In the genomic region with DNA sequence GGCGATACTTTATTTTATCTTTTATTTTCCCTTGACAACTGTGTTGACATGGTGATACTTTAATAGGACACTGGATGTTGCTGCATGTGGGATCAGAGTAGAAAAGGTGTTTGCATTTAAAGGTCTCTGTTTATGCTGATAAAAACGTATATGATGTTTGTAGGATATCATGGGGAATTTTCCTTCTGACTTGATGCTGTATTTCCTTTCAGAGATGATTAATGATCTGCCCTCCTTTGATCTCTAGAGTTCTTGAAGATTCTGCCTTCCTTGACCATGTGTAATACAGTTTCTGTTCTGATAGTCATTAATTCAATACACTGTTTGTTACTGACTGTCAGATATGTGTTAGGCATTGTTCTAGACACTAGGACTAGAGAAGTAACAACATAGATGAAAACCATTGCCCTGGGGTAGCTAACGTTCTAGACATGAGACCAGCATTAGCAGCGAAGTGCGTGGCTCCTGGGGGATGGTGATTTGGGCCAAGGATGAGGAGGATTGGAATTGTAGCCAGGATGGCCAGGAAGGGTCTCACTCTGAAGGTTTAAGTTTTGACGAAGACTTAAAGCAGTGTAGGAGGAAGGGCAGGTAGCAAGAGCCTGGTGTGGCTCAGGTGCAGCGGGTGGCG, we compare ENCODE assay signal across 1 cellular context.
TF ChIP-seq lines count a peak whose summit lies in the region.

No MANE protein-coding gene starts in this region.

TF ChIP-seq in WTC11, 78 proteins besides CTCF, POLR2A, EP300 and RAD21 (continued from another document):
- TF ChIP-seq ATF3 (CRISPR knock-in tag; conservative IDR thresholded peaks at IDR 0.05) (no peak), ZNF423 (CRISPR knock-in tag; IDR thresholded peaks at IDR 0.05) (no peak), E2F5 (CRISPR knock-in tag; IDR thresholded peaks at IDR 0.05) (no peak), STAT6 (CRISPR knock-in tag; conservative IDR thresholded peaks at IDR 0.05; ENCODE audit: low read depth) (no peak), JAZF1 (CRISPR knock-in tag; IDR thresholded peaks at IDR 0.05) (no peak)
- TF ChIP-seq, protein P1, sequence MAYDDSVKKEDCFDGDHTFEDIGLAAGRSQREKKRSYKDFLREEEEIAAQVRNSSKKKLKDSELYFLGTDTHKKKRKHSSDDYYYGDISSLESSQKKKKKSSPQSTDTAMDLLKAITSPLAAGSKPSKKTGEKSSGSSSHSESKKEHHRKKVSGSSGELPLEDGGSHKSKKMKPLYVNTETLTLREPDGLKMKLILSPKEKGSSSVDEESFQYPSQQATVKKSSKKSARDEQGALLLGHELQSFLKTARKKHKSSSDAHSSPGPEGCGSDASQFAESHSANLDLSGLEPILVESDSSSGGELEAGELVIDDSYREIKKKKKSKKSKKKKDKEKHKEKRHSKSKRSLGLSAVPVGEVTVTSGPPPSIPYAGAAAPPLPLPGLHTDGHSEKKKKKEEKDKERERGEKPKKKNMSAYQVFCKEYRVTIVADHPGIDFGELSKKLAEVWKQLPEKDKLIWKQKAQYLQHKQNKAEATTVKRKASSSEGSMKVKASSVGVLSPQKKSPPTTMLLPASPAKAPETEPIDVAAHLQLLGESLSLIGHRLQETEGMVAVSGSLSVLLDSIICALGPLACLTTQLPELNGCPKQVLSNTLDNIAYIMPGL (CRISPR knock-in tag; IDR thresholded peaks at IDR 0.05) = no peak
- TF ChIP-seq, protein P2, sequence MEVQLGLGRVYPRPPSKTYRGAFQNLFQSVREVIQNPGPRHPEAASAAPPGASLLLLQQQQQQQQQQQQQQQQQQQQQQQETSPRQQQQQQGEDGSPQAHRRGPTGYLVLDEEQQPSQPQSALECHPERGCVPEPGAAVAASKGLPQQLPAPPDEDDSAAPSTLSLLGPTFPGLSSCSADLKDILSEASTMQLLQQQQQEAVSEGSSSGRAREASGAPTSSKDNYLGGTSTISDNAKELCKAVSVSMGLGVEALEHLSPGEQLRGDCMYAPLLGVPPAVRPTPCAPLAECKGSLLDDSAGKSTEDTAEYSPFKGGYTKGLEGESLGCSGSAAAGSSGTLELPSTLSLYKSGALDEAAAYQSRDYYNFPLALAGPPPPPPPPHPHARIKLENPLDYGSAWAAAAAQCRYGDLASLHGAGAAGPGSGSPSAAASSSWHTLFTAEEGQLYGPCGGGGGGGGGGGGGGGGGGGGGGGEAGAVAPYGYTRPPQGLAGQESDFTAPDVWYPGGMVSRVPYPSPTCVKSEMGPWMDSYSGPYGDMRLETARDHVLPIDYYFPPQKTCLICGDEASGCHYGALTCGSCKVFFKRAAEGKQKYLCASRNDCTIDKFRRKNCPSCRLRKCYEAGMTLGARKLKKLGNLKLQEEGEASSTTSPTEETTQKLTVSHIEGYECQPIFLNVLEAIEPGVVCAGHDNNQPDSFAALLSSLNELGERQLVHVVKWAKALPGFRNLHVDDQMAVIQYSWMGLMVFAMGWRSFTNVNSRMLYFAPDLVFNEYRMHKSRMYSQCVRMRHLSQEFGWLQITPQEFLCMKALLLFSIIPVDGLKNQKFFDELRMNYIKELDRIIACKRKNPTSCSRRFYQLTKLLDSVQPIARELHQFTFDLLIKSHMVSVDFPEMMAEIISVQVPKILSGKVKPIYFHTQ (CRISPR knock-in tag; IDR thresholded peaks at IDR 0.05) = no peak
- TF ChIP-seq, protein P3, sequence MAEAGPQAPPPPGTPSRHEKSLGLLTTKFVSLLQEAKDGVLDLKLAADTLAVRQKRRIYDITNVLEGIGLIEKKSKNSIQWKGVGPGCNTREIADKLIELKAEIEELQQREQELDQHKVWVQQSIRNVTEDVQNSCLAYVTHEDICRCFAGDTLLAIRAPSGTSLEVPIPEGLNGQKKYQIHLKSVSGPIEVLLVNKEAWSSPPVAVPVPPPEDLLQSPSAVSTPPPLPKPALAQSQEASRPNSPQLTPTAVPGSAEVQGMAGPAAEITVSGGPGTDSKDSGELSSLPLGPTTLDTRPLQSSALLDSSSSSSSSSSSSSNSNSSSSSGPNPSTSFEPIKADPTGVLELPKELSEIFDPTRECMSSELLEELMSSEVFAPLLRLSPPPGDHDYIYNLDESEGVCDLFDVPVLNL (CRISPR knock-in tag; IDR thresholded peaks at IDR 0.05; ENCODE audit: borderline replicate concordance, low read depth) = no peak
